ENCODE assay signal across 9 cellular contexts in the genomic region with DNA sequence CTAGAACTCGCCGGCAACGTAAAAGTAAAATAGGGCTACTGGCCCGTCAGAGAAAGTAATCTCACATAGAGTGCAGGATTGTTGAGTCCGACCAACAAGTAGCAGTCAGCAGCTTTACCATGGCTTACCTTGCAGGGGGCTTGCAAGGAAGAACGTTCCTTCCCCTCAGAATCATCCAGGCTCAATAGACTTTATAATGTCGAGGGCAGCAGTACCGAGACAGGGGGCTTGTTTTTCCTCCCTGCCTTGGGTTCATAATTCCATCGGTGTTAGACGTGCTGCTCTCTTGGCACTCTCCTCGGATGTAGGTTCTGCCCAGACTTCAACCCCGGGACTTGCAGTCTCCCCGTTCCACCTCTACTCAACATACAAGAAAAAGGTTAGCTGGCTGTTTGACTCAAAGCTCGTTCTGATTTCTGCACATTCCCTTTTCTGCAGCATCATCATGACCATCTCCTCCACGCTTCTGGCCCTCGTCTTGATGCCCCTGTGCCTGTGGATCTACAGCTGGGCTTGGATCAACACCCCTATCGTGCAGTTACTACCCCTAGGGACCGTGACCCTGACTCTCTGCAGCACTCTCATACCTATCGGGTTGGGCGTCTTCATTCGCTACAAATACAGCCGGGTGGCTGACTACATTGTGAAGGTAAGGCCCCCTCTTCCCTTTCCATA. TPM values are rescaled to one million over a fixed set of nuclear protein-coding genes. Genes with fewer than 3 reads are reported as not detected.
DNase-seq lines count a peak whose midpoint lies in the region; ATAC-seq and TF ChIP-seq lines count a peak whose summit lies in the region.
"Had no signal": no experiment of that assay in that cellular context is flagged by ENCODE, and none has a peak within 500 bp of the region (broad histone marks: within the 10 kb centered on the region; RNA-seq: fewer than 3 reads in every experiment).

No MANE protein-coding gene starts in this region.

- ATAC-seq in GM21447 (IDR thresholded peaks at IDR 0.05; ENCODE audit: unreplicated experiment) (no peak), HG02610 (IDR thresholded peaks at IDR 0.05; ENCODE audit: unreplicated experiment) (no peak)

- H3K27me3 Mint-ChIP-seq in CD14-positive monocyte (ENCODE audit: low read depth in 3 of 3), result peaks cover 81 to 82% (median 82%) of the 10 kb centered on the region in 3 donors
- peaks cover 76% of the 10 kb centered on the region for H3K27me3 Mint-ChIP-seq in activated T-helper 1 cell treated with anti-CD3 and anti-CD28 coated beads, Interleukin-12 subunit alpha, Interleukin-12 subunit beta, Interleukin-2, Interleukin-4 antibody, amounts not matched to agents 30 ng/mL and 10 ng/mL and 1 ng/mL, durations not matched to agents 14 hours and 24 hours and 36 hours (ENCODE audit: insufficient read depth)
- peaks cover 62% of the 10 kb centered on the region for H3K27me3 Mint-ChIP-seq in mesothelial cell of epicardium (ENCODE audit: low read depth)

- no peak for TF ChIP-seq CTCF in CD14-positive monocyte (IDR thresholded peaks at IDR 0.05)
- no peak for TF ChIP-seq CTCF in mesothelial cell of epicardium (IDR thresholded peaks at IDR 0.05; ENCODE audit: unreplicated experiment)

- DNase-seq in CD14-positive monocyte (ENCODE audit: low spot score) (no peak), DMS79 (lab: John Stamatoyannopoulos, UW) (peak; percentile 6), mesothelial cell of epicardium (ENCODE audit: low spot score in 2 of 2, unreplicated experiment in 2 of 2) (no peak), DMS 273 treated with DMSO at 0.1 percent for 48 hours (lab: John Stamatoyannopoulos, UW) (no peak)
- DNase-seq in activated T-helper 1 cell treated with anti-CD3 and anti-CD28 coated beads, Interleukin-12 subunit alpha, Interleukin-12 subunit beta, Interleukin-2, Interleukin-4 antibody, amounts not matched to agents 30 ng/mL and 10 ng/mL and 1 ng/mL, durations not matched to agents 14 hours and 24 hours and 36 hours (ENCODE audit: low spot score), result no peak
- DNase-seq: NCI-H1105 treated with DMSO at 0.1 percent for 48 hours, NCI-H526 had no signal

- intact Hi-C loops in CD14-positive monocyte (cut with micrococcal nuclease), result no loop called here
- intact Hi-C loops in activated T-helper 1 cell treated with anti-CD3 and anti-CD28 coated beads, Interleukin-12 subunit alpha, Interleukin-12 subunit beta, Interleukin-2, Interleukin-4 antibody, amounts not matched to agents 30 ng/mL and 10 ng/mL and 1 ng/mL, durations not matched to agents 14 hours and 24 hours and 36 hours (cut with micrococcal nuclease), result no loop called here

- H3K4me3 Mint-ChIP-seq in CD14-positive monocyte, result peak overlapping the region; percentile 76 to 93
- peak overlapping the region; percentile 55 for H3K4me3 Mint-ChIP-seq in activated T-helper 1 cell treated with anti-CD3 and anti-CD28 coated beads, Interleukin-12 subunit alpha, Interleukin-12 subunit beta, Interleukin-2, Interleukin-4 antibody, amounts not matched to agents 30 ng/mL and 10 ng/mL and 1 ng/mL, durations not matched to agents 14 hours and 24 hours and 36 hours
- H3K4me3 Mint-ChIP-seq in mesothelial cell of epicardium, result peak overlapping the region; percentile 79

- peaks cover 23% of the 10 kb centered on the region for H3K4me1 Mint-ChIP-seq in CD14-positive monocyte
- H3K4me1 Mint-ChIP-seq in activated T-helper 1 cell treated with anti-CD3 and anti-CD28 coated beads, Interleukin-12 subunit alpha, Interleukin-12 subunit beta, Interleukin-2, Interleukin-4 antibody, amounts not matched to agents 30 ng/mL and 10 ng/mL and 1 ng/mL, durations not matched to agents 14 hours and 24 hours and 36 hours (ENCODE audit: low read depth), result peaks cover 20% of the 10 kb centered on the region
- H3K4me1 Mint-ChIP-seq in mesothelial cell of epicardium, result peaks cover 35% of the 10 kb centered on the region

- H3K9me3 Mint-ChIP-seq in CD14-positive monocyte (peaks cover 0 to 23% (median 14%) of the 10 kb centered on the region in 7 donors), mesothelial cell of epicardium (no peaks in the 10 kb centered on the region)
- no peaks in the 10 kb centered on the region for H3K9me3 Mint-ChIP-seq in activated T-helper 1 cell treated with anti-CD3 and anti-CD28 coated beads, Interleukin-12 subunit alpha, Interleukin-12 subunit beta, Interleukin-2, Interleukin-4 antibody, amounts not matched to agents 30 ng/mL and 10 ng/mL and 1 ng/mL, durations not matched to agents 14 hours and 24 hours and 36 hours

- H3K27ac Mint-ChIP-seq in CD14-positive monocyte, result no peak overlapping the region
- H3K27ac Mint-ChIP-seq in activated T-helper 1 cell treated with anti-CD3 and anti-CD28 coated beads, Interleukin-12 subunit alpha, Interleukin-12 subunit beta, Interleukin-2, Interleukin-4 antibody, amounts not matched to agents 30 ng/mL and 10 ng/mL and 1 ng/mL, durations not matched to agents 14 hours and 24 hours and 36 hours, result peak overlapping the region; percentile 36
- H3K27ac Mint-ChIP-seq in mesothelial cell of epicardium, result peak overlapping the region; percentile 61

- H3K36me3 Mint-ChIP-seq in CD14-positive monocyte (peaks cover 7 to 15% of the 10 kb centered on the region in 2 donors), mesothelial cell of epicardium (peaks cover 5% of the 10 kb centered on the region)
- H3K36me3 Mint-ChIP-seq in activated T-helper 1 cell treated with anti-CD3 and anti-CD28 coated beads, Interleukin-12 subunit alpha, Interleukin-12 subunit beta, Interleukin-2, Interleukin-4 antibody, amounts not matched to agents 30 ng/mL and 10 ng/mL and 1 ng/mL, durations not matched to agents 14 hours and 24 hours and 36 hours (ENCODE audit: low read depth), result peaks cover 3% of the 10 kb centered on the region

RNA-seq across cellular contexts. Expression of a gene that starts 1.5 kb away (rescaled TPM):
- polyA plus RNA-seq in CD14-positive monocyte, result not detected
- 0.10 TPM in 1 of 2 replicates, not detected in the other for total RNA-seq in activated T-helper 1 cell treated with anti-CD3 and anti-CD28 coated beads, Interleukin-12 subunit alpha, Interleukin-12 subunit beta, Interleukin-2, Interleukin-4 antibody, amounts not matched to agents 30 ng/mL and 10 ng/mL and 1 ng/mL, durations not matched to agents 14 hours and 24 hours and 36 hours
- total RNA-seq in mesothelial cell of epicardium, result 9.9 to 11.2 TPM (median 10.1 TPM) in 3 replicates

RNA-seq across cellular contexts. Expression of a gene that starts 5.4 kb away (rescaled TPM):
- polyA plus RNA-seq in CD14-positive monocyte, result not detected
- not detected in 2 replicates for total RNA-seq in activated T-helper 1 cell treated with anti-CD3 and anti-CD28 coated beads, Interleukin-12 subunit alpha, Interleukin-12 subunit beta, Interleukin-2, Interleukin-4 antibody, amounts not matched to agents 30 ng/mL and 10 ng/mL and 1 ng/mL, durations not matched to agents 14 hours and 24 hours and 36 hours
- total RNA-seq in mesothelial cell of epicardium, result 2.3 to 3.1 TPM (median 3.1 TPM) in 3 replicates

Comparison
In these comparisons a context has a peak if more than half of its experiments do, and no peak if none do; other contexts are left out.
1. H3K27ac Mint-ChIP-seq: peak in activated T-helper 1 cell treated with anti-CD3 and anti-CD28 coated beads, Interleukin-12 subunit alpha, Interleukin-12 subunit beta, Interleukin-2, Interleukin-4 antibody, amounts not matched to agents 30 ng/mL and 10 ng/mL and 1 ng/mL, durations not matched to agents 14 hours and 24 hours and 36 hours (single experiment) and mesothelial cell of epicardium (single experiment); none in CD14-positive monocyte (0 of 7).
2. Peak in every context shown above with its lines, with median percentiles within 50 percentile points of each other: H3K4me3 Mint-ChIP-seq.